Comparison of ENCODE assay signal across 11 cellular contexts in the genomic region with DNA sequence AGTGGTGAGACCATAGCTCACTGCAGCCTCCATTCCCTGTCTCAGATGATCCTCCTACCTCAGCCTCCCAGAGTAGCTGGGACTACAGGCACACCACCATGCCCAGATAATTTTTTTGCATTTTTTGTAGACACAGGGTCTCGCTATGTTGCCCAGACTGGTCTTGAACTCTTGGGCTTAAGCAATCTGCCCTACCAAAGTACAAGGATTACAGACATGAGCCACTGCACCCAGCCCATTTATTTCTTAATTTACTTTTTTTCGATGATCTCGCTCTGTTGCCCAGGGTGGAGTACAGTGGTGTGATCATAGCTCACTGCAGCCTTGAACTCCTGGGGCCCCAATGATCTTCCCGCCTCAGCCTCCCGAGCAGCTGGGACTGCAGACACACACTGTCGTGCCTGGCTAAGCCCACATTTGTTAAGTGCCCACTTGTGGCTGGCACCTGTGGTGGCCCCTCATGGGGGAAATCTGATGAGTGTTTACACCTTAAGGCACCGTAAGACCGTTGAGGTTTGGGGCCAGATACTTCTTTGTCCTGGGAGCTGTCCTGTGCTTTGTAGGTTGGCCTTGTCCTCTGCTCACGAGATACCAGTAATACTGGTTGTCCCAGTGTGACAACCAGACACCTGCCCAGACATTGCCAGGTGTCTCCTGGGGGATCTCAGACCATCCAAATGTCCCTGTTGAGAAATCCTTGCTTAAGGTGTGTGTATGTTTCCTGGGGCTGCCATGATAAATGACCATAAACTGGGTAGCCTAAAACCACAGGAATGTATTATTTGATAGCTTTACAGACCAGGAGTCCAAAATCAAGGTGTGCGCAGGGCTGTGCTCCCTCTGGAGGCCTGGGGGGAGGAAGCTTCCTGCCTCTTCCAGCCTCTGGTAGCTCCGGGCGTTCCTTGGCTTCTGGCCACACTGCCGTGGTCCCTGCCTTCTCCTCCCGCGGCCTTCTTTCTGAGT.
DNase-seq lines count a peak whose midpoint lies in the region; ATAC-seq, FAIRE-seq and TF ChIP-seq lines count a peak whose summit lies in the region.
"Had no signal": no experiment of that assay in that cellular context is flagged by ENCODE, and none has a peak within 500 bp of the region (broad histone marks: within the 10 kb centered on the region; RNA-seq: fewer than 3 reads in every experiment).

No MANE protein-coding gene starts in this region.

- no peak overlapping the region for H2AK5ac ChIP-seq in H1 (ENCODE audit: low read depth, low read length)

- CTCF ChIA-PET in H1 (lab: Charles Lee; ENCODE audit: partially characterized antibody), result interaction anchor here (0.7 to 15.1 kb wide), 23 partner anchors 12 to 357 kb away, joined by 3 to 277 read pairs (median 5); no protein-coding TSS in a partner anchor

- H2BK20ac ChIP-seq in H1 (ENCODE audit: low read length), result no peak overlapping the region

- H3K4me3 ChIP-seq in H1 (ENCODE audit: extremely low read depth in 1 of 4, insufficient read depth in 2 of 4, low read depth in 3 of 4, low read length in 4 of 4) (no peak overlapping the region), stomach (no peak overlapping the region), tibial nerve (no peak overlapping the region)
- H3K4me3 ChIP-seq: ascending aorta, Peyer's patch had no signal

- H3K9ac ChIP-seq in H1 (replicated peaks in 1 of 4; ENCODE audit: extremely low read depth in 1 of 4, low read depth in 3 of 4, low read length in 3 of 4), result no peak overlapping the region

- no peaks in the 10 kb centered on the region; a peak in 1 of 7 replicates for H3K27me3 ChIP-seq in H1 (replicated peaks in 1 of 4; ENCODE audit: control insufficient read depth in 3 of 4, extremely low read depth in 1 of 4, insufficient read depth in 3 of 4, low read length in 3 of 4)
- no peaks in the 10 kb centered on the region for H3K27me3 ChIP-seq in stomach
- no peaks in the 10 kb centered on the region for H3K27me3 ChIP-seq in tibial nerve
- H3K27me3 ChIP-seq: ascending aorta, Peyer's patch had no signal

- H3K27ac ChIP-seq in H1 (ENCODE audit: low read depth, low read length) (no peak overlapping the region), stomach (no peak overlapping the region), tibial nerve (no peak overlapping the region)
- H3K27ac ChIP-seq: ascending aorta, Peyer's patch had no signal

- no peak for TF ChIP-seq POLR2A in H1 (IDR thresholded peaks at IDR 0.05; ENCODE audit: control extremely low read depth in 1 of 2, low read depth in 2 of 2, low read length in 2 of 2)
- TF ChIP-seq POLR2A in stomach (IDR thresholded peaks at IDR 0.05), result no peak
- no peak for TF ChIP-seq POLR2A in tibial nerve (IDR thresholded peaks at IDR 0.05)

- TF ChIP-seq EP300 in H1 (IDR thresholded peaks at IDR 0.05; ENCODE audit: borderline replicate concordance in 1 of 2, low read depth in 2 of 2, low read length in 2 of 2) (no peak), stomach (IDR thresholded peaks at IDR 0.05) (no peak), tibial nerve (IDR thresholded peaks at IDR 0.05) (no peak)

- intact Hi-C loops in stomach (cut with DNase I; ENCODE audit: low total_unique reads), result no loop called here

- no peak overlapping the region for H4K91ac ChIP-seq in H1 (replicated peaks; ENCODE audit: insufficient read length, low read length)

- H3K79me2 ChIP-seq in H1 (ENCODE audit: control insufficient read depth in 1 of 2, insufficient read depth in 2 of 2, low read length in 2 of 2), result no peaks in the 10 kb centered on the region

- WGBS in H1 (ENCODE audit: extremely low coverage in 1 of 2, insufficient coverage in 1 of 2, insufficient read length in 1 of 2, insufficient replicate concordance in 2 of 2, low coverage in 1 of 2, low lambda C conversion rate in 2 of 2, missing lambda C conversion rate in 1 of 2), 2 experiments, result 88% methylated on average over 15 of the region's 15 CpGs; no CpG with 5 or more reads in 1 of the 2 experiments
- WGBS in stomach, 5 donors, result 61 to 71% (median 63%) methylated on average over 15 of the region's 15 CpGs
- WGBS in tibial nerve, 2 donors, result 81 to 83% methylated on average over 15 of the region's 15 CpGs

- H3K23ac ChIP-seq in H1 (ENCODE audit: insufficient read length), result no peak overlapping the region

- DNase-seq in NCI-H345 (lab: John Stamatoyannopoulos, UW) (peak; percentile 65), NCI-H345 treated with DMSO at 0.1 percent for 48 hours (lab: John Stamatoyannopoulos, UW; ENCODE audit: unreplicated experiment) (no peak), NCI-H226 (peak; percentile 78), H1 (ENCODE audit: low read depth in 1 of 2, low spot score in 2 of 2) (no peak), stomach (peak; percentile 71), tibial nerve (ENCODE audit: low spot score in 2 of 2) (no peak)
- DNase-seq: MV-4-11, Peyer's patch had no signal

- H3K4me2 ChIP-seq in H1 (ENCODE audit: insufficient read depth in 1 of 2, low read depth in 2 of 2, low read length in 2 of 2), result no peak overlapping the region

- POLR2A ChIA-PET in H1 (lab: Charles Lee; ENCODE audit: partially characterized antibody), result interaction anchor here (1.5 to 2.5 kb wide), 3 partner anchors 10 to 19 kb away, joined by 3 to 8 read pairs (median 4); no protein-coding TSS in a partner anchor

- H3K23me2 ChIP-seq in H1 (ENCODE audit: low read depth, low read length), result no peaks in the 10 kb centered on the region; the same call in 1 of the 2 replicates

- no peaks in the 10 kb centered on the region for H3K79me1 ChIP-seq in H1 (ENCODE audit: low read depth, low read length)

- peak overlapping the region; percentile 46; the same call in 1 of the 2 replicates for H4K8ac ChIP-seq in H1 (ENCODE audit: extremely low read depth, insufficient read depth, low read length)

- H3K9me3 ChIP-seq in H1 (ENCODE audit: insufficient read depth in 2 of 2, low read depth in 1 of 2, low read length in 1 of 2) (no peaks in the 10 kb centered on the region), stomach (no peaks in the 10 kb centered on the region), tibial nerve (no peaks in the 10 kb centered on the region)
- H3K9me3 ChIP-seq: ascending aorta, Peyer's patch had no signal

- no peak for FAIRE-seq in H1 (lab: Jason Lieb, UNC)

- no peak overlapping the region for H2BK120ac ChIP-seq in H1 (replicated peaks; ENCODE audit: low read depth, low read length)

- no peak overlapping the region for H2AFZ ChIP-seq in H1 (ENCODE audit: low read length)

- H3K14ac ChIP-seq in H1 (ENCODE audit: insufficient read length), result no peak overlapping the region

- no peak overlapping the region for H2BK15ac ChIP-seq in H1 (ENCODE audit: low read length)

- H3K36me3 ChIP-seq in H1 (ENCODE audit: control insufficient read depth in 2 of 4, insufficient read depth in 4 of 4, low read length in 3 of 4), result no peaks in the 10 kb centered on the region
- H3K36me3 ChIP-seq in stomach, result no peaks in the 10 kb centered on the region
- no peaks in the 10 kb centered on the region for H3K36me3 ChIP-seq in tibial nerve
- H3K36me3 ChIP-seq: ascending aorta, Peyer's patch had no signal

- H3K56ac ChIP-seq in H1 (replicated peaks; ENCODE audit: insufficient read length, low read depth, low read length), result no peak overlapping the region

- no peak for ATAC-seq in HG03565 (IDR thresholded peaks at IDR 0.05; ENCODE audit: unreplicated experiment)
- no peak for ATAC-seq in activated CD4-positive, CD25-positive, alpha-beta regulatory T cell treated with anti-CD3 and anti-CD28 coated beads, Interleukin-2, amount 50 U/mL, for 24 hours

- H3K4me1 ChIP-seq in H1 (replicated peaks in 1 of 4; ENCODE audit: control insufficient read depth in 3 of 4, insufficient read depth in 4 of 4, low read length in 3 of 4), result peaks cover 4 to 23% (median 13%) of the 10 kb centered on the region in 4 experiments
- peaks cover 7 to 37% (median 13%) of the 10 kb centered on the region in 4 donors for H3K4me1 ChIP-seq in stomach
- H3K4me1 ChIP-seq in tibial nerve, result peaks cover 0 to 19% (median 4%) of the 10 kb centered on the region in 4 donors
- H3K4me1 ChIP-seq: Peyer's patch had no signal

- H3K18ac ChIP-seq in H1 (ENCODE audit: extremely low read depth, low read length), result no peak overlapping the region

- TF ChIP-seq RAD21 in H1 (IDR thresholded peaks at IDR 0.05 in 1 of 2, conservative IDR thresholded peaks at IDR 0.05 in 1 of 2; ENCODE audit: low read depth in 2 of 2, low read length in 2 of 2), result no peak

- H2BK5ac ChIP-seq in H1 (ENCODE audit: low read depth, low read length), result no peak overlapping the region

- no peak overlapping the region for H2BK12ac ChIP-seq in H1 (ENCODE audit: low read depth, low read length)

- TF ChIP-seq CTCF in H1 (IDR thresholded peaks at IDR 0.05; ENCODE audit: control extremely low read depth in 1 of 3, insufficient read depth in 1 of 3, low read depth in 1 of 3, low read length in 3 of 3) (no peak), stomach (IDR thresholded peaks at IDR 0.05) (peak in 1 of 7 experiments; percentile 56), tibial nerve (IDR thresholded peaks at IDR 0.05) (no peak)

- no peak overlapping the region for H3K4ac ChIP-seq in H1 (replicated peaks; ENCODE audit: insufficient read length, low read depth, low read length)

- no peaks in the 10 kb centered on the region for H4K20me1 ChIP-seq in H1 (replicated peaks in 1 of 2; ENCODE audit: control insufficient read depth in 1 of 2, insufficient read depth in 2 of 2, low read length in 2 of 2)

- no peak overlapping the region for H4K5ac ChIP-seq in H1 (ENCODE audit: insufficient read length, low read depth, low read length)

TF ChIP-seq in H1, 55 proteins besides CTCF, POLR2A, EP300 and RAD21 (continues in another document):
- TF ChIP-seq NRF1 (IDR thresholded peaks at IDR 0.05; ENCODE audit: low read depth, low read length) (no peak), GABPA (IDR thresholded peaks at IDR 0.05; ENCODE audit: borderline replicate concordance, insufficient read depth, low read length) (no peak), POLR2AphosphoS5 (IDR thresholded peaks at IDR 0.05; ENCODE audit: low read depth, low read length) (no peak), RFX5 (IDR thresholded peaks at IDR 0.05; ENCODE audit: borderline replicate concordance, low read depth, low read length) (no peak), CTBP2 (IDR thresholded peaks at IDR 0.05; ENCODE audit: borderline replicate concordance, insufficient read depth, insufficient read length, low read length) (no peak), CREB1 (IDR thresholded peaks at IDR 0.05) (no peak), HDAC6 (IDR thresholded peaks at IDR 0.05; ENCODE audit: low read depth, low read length) (no peak)
- TF ChIP-seq, protein P1, sequence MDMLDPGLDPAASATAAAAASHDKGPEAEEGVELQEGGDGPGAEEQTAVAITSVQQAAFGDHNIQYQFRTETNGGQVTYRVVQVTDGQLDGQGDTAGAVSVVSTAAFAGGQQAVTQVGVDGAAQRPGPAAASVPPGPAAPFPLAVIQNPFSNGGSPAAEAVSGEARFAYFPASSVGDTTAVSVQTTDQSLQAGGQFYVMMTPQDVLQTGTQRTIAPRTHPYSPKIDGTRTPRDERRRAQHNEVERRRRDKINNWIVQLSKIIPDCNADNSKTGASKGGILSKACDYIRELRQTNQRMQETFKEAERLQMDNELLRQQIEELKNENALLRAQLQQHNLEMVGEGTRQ (IDR thresholded peaks at IDR 0.05; ENCODE audit: low read length), result no peak

Comparison
In these comparisons a context has a peak if more than half of its experiments do, and no peak if none do; other contexts are left out.
1. DNase-seq: peak in NCI-H345 (single experiment), NCI-H226 (single experiment) and stomach (single experiment); none in NCI-H345 treated with DMSO at 0.1 percent for 48 hours (single experiment), H1 (0 of 2) and tibial nerve (0 of 2).